In genomic region chr7:128353189-128353588, GRCh38 we compare ENCODE assay signal across 27 cellular contexts. TPM values are rescaled to one million over a fixed set of nuclear protein-coding genes. Genes with fewer than 3 reads are reported as not detected.
DNase-seq lines count a peak whose midpoint lies in the region; ATAC-seq, FAIRE-seq and TF ChIP-seq lines count a peak whose summit lies in the region.
"Had no signal": no experiment of that assay in that cellular context is flagged by ENCODE, and none has a peak within 500 bp of the region (broad histone marks: within the 10 kb centered on the region; RNA-seq: fewer than 3 reads in every experiment).

No MANE protein-coding gene starts in this region.

- no peaks in the 10 kb centered on the region for H3K9me3 ChIP-seq in osteoblast (ENCODE audit: low read depth, low read length)
- H3K9me3 ChIP-seq: transverse colon had no signal

- no peaks in the 10 kb centered on the region for H4K20me1 ChIP-seq in osteoblast (ENCODE audit: insufficient read depth, low read length)
- H4K20me1 ChIP-seq: BLaER1 had no signal

- H3K4me1 Mint-ChIP-seq in activated T-cell treated with anti-CD3 and anti-CD28 coated beads, Interleukin-2, amount 50 U/mL, for 72 hours (ENCODE audit: low read depth), result no peaks in the 10 kb centered on the region
- H3K4me1 Mint-ChIP-seq in activated T-cell treated with anti-CD3 and anti-CD28 coated beads, Interleukin-2, amount 50 U/mL, for 24 hours (ENCODE audit: low read depth), result peaks cover 6% of the 10 kb centered on the region
- peaks cover 25% of the 10 kb centered on the region for H3K4me1 Mint-ChIP-seq in endothelial cell (ENCODE audit: unreplicated experiment)

- H3K27me3 ChIP-seq in osteoblast (ENCODE audit: insufficient read depth, low read length), result peaks cover 61% of the 10 kb centered on the region

- no peak overlapping the region for H3K4me3 ChIP-seq in osteoblast (ENCODE audit: insufficient read depth, low read length)
- H3K4me3 ChIP-seq: BLaER1, transverse colon had no signal

- no peak for DNase-seq in activated T-cell treated with anti-CD3 and anti-CD28 coated beads, Interleukin-2, amount 50 U/mL, for 72 hours
- DNase-seq in activated T-cell treated with anti-CD3 and anti-CD28 coated beads, Interleukin-2, amount 50 U/mL, for 24 hours, result no peak
- peak; percentile 2 for DNase-seq in OCI-M1 (lab: John Stamatoyannopoulos, UW)
- DNase-seq in endothelial cell (ENCODE audit: low spot score), result no peak
- peak; percentile 73 for DNase-seq in osteoblast (ENCODE audit: insufficient read length, low spot score, missing footprints)
- no peak for DNase-seq in occipital lobe (lab: John Stamatoyannopoulos, UW)
- DNase-seq in D721Med (ENCODE audit: insufficient read length, low spot score), result no peak
- DNase-seq in AG08395 (ENCODE audit: low spot score), result no peak
- DNase-seq: activated CD4-positive, alpha-beta memory T cell treated with anti-CD3 and anti-CD28 coated beads, Interleukin-2, amount 10 ng/mL, durations not matched to agents 7 days and 5 days; activated gamma-delta T cell; brain microvascular endothelial cell; Calu3; DND-41; left ventricle myocardium superior; NCI-H1417 treated with DMSO at 0.1 percent for 48 hours; NCI-H2107; right cardiac atrium; stimulated activated CD4-positive, alpha-beta T cell treated with anti-CD3 and anti-CD28 coated beads, Interleukin-2, amount 100 ng/mL, for 24 hours; transverse colon had no signal

- no peaks in the 10 kb centered on the region for H3K9me3 Mint-ChIP-seq in activated T-cell treated with anti-CD3 and anti-CD28 coated beads, Interleukin-2, amount 50 U/mL, for 72 hours
- H3K9me3 Mint-ChIP-seq in activated T-cell treated with anti-CD3 and anti-CD28 coated beads, Interleukin-2, amount 50 U/mL, for 24 hours, result no peaks in the 10 kb centered on the region
- H3K9me3 Mint-ChIP-seq in endothelial cell (ENCODE audit: unreplicated experiment), result no peaks in the 10 kb centered on the region
- H3K9me3 Mint-ChIP-seq: activated CD4-positive, alpha-beta memory T cell treated with anti-CD3 and anti-CD28 coated beads, Interleukin-2, amount 10 ng/mL, durations not matched to agents 7 days and 5 days; mesothelial cell of epicardium; nephron had no signal

- H3K27me3 Mint-ChIP-seq in activated T-cell treated with anti-CD3 and anti-CD28 coated beads, Interleukin-2, amount 50 U/mL, for 72 hours (ENCODE audit: low read depth), result peaks cover 50% of the 10 kb centered on the region
- H3K27me3 Mint-ChIP-seq in activated T-cell treated with anti-CD3 and anti-CD28 coated beads, Interleukin-2, amount 50 U/mL, for 24 hours, result peaks cover 23% of the 10 kb centered on the region
- peaks cover 34% of the 10 kb centered on the region for H3K27me3 Mint-ChIP-seq in endothelial cell (ENCODE audit: unreplicated experiment)

- no peaks in the 10 kb centered on the region for H3K79me2 ChIP-seq in osteoblast (ENCODE audit: insufficient read depth, low read length)
- H3K79me2 ChIP-seq: parathyroid adenoma had no signal

- ATAC-seq in activated T-cell treated with anti-CD3 and anti-CD28 coated beads, Interleukin-2, amount 50 U/mL, for 72 hours (replicated peaks in 1 of 2), result no peak
- ATAC-seq: activated CD4-positive, CD25-positive, alpha-beta regulatory T cell treated with anti-CD3 and anti-CD28 coated beads, Interleukin-2, amount 50 U/mL, for 24 hours; left ventricle myocardium superior; right cardiac atrium had no signal

- H3K4me3 Mint-ChIP-seq in activated T-cell treated with anti-CD3 and anti-CD28 coated beads, Interleukin-2, amount 50 U/mL, for 72 hours, result peak overlapping the region; percentile 26 to 29
- no peak overlapping the region for H3K4me3 Mint-ChIP-seq in activated T-cell treated with anti-CD3 and anti-CD28 coated beads, Interleukin-2, amount 50 U/mL, for 24 hours
- peak overlapping the region; percentile 75 for H3K4me3 Mint-ChIP-seq in endothelial cell (ENCODE audit: unreplicated experiment)
- H3K4me3 Mint-ChIP-seq: activated CD4-positive, alpha-beta memory T cell treated with anti-CD3 and anti-CD28 coated beads, Interleukin-2, amount 10 ng/mL, durations not matched to agents 7 days and 5 days; mesothelial cell of epicardium; nephron had no signal

- H3K27ac ChIP-seq in osteoblast (ENCODE audit: low read depth, low read length), result no peak overlapping the region
- H3K27ac ChIP-seq: BLaER1, brain microvascular endothelial cell, epithelial cell of prostate, parathyroid adenoma, transverse colon had no signal

- H3K4me1 ChIP-seq in osteoblast (ENCODE audit: insufficient read depth, low read length), result no peaks in the 10 kb centered on the region
- H3K4me1 ChIP-seq: parathyroid adenoma had no signal

- no peak for FAIRE-seq in D721Med (lab: Jason Lieb, UNC)
- FAIRE-seq: islet of Langerhans had no signal

- no peak overlapping the region for H3K4me2 ChIP-seq in osteoblast (ENCODE audit: insufficient read depth, low read length)
- H3K4me2 ChIP-seq: BLaER1 had no signal

- no peak overlapping the region for H3K27ac Mint-ChIP-seq in activated T-cell treated with anti-CD3 and anti-CD28 coated beads, Interleukin-2, amount 50 U/mL, for 72 hours
- no peak overlapping the region for H3K27ac Mint-ChIP-seq in activated T-cell treated with anti-CD3 and anti-CD28 coated beads, Interleukin-2, amount 50 U/mL, for 24 hours
- H3K27ac Mint-ChIP-seq in endothelial cell (ENCODE audit: unreplicated experiment), result peak overlapping the region; percentile 43
- H3K27ac Mint-ChIP-seq: activated CD4-positive, alpha-beta memory T cell treated with anti-CD3 and anti-CD28 coated beads, Interleukin-2, amount 10 ng/mL, durations not matched to agents 7 days and 5 days; mesothelial cell of epicardium; nephron had no signal

- peaks cover 0 to 3% of the 10 kb centered on the region in 2 donors for H3K36me3 Mint-ChIP-seq in activated T-cell treated with anti-CD3 and anti-CD28 coated beads, Interleukin-2, amount 50 U/mL, for 72 hours (ENCODE audit: insufficient read depth in 2 of 2)
- no peaks in the 10 kb centered on the region for H3K36me3 Mint-ChIP-seq in activated T-cell treated with anti-CD3 and anti-CD28 coated beads, Interleukin-2, amount 50 U/mL, for 24 hours (ENCODE audit: low read depth)
- peaks cover 14% of the 10 kb centered on the region for H3K36me3 Mint-ChIP-seq in endothelial cell (ENCODE audit: low read depth, unreplicated experiment)
- H3K36me3 Mint-ChIP-seq: mesothelial cell of epicardium had no signal

- H3K36me3 ChIP-seq in osteoblast (ENCODE audit: insufficient read depth, low read length), result no peaks in the 10 kb centered on the region
- H3K36me3 ChIP-seq: BLaER1, brain microvascular endothelial cell, transverse colon had no signal

- TF ChIP-seq CTCF in endothelial cell (IDR thresholded peaks at IDR 0.05; ENCODE audit: unreplicated experiment) (no peak), osteoblast (IDR thresholded peaks at IDR 0.05; ENCODE audit: extremely low read depth, low read depth, low read length) (no peak), D721Med (IDR thresholded peaks at IDR 0.05; ENCODE audit: insufficient read depth, missing control alignments) (no peak)

- no peak overlapping the region for H2AFZ ChIP-seq in osteoblast (ENCODE audit: low read length)
- H2AFZ ChIP-seq: parathyroid adenoma had no signal

RNA-seq across cellular contexts. Expression of gene PRRT4, which starts 8.3 kb away (rescaled TPM):
- total RNA-seq in activated T-cell treated with anti-CD3 and anti-CD28 coated beads, Interleukin-2, amount 50 U/mL, for 72 hours, result under 1 TPM; 0.14 to 0.70 TPM
- total RNA-seq in endothelial cell (ENCODE audit: unreplicated experiment), result 10.8 TPM
- total RNA-seq in osteoblast, result not detected in 2 replicates
- total RNA-seq in occipital lobe, result 2.7 TPM
- total RNA-seq: activated CD4-positive, alpha-beta memory T cell treated with anti-CD3 and anti-CD28 coated beads, Interleukin-2, amount 10 ng/mL, durations not matched to agents 7 days and 5 days; Calu3; OCI-LY7 had no signal

RNA-seq across cellular contexts. Expression of gene RBM28, which starts 9.5 kb away (rescaled TPM):
- total RNA-seq in activated T-cell treated with anti-CD3 and anti-CD28 coated beads, Interleukin-2, amount 50 U/mL, for 72 hours, result 10 to 100 TPM; 38.9 to 52.3 TPM
- total RNA-seq in endothelial cell (ENCODE audit: unreplicated experiment), result 42.8 TPM
- 12.1 and 16.6 TPM in 2 replicates for total RNA-seq in osteoblast
- 12.5 TPM for total RNA-seq in occipital lobe

RNA-seq across cellular contexts. Expression of gene IMPDH1, which starts 56.6 kb away (rescaled TPM):
- 10 to 100 TPM; 39.5 to 41.3 TPM for total RNA-seq in activated T-cell treated with anti-CD3 and anti-CD28 coated beads, Interleukin-2, amount 50 U/mL, for 72 hours
- total RNA-seq in endothelial cell (ENCODE audit: unreplicated experiment) (7.5 TPM), osteoblast (31.5 and 35.8 TPM in 2 replicates), occipital lobe (27.0 TPM)

Comparison
In these comparisons a context has a peak if more than half of its experiments do, and no peak if none do; other contexts are left out.
1. DNase-seq: peak in OCI-M1 (single experiment) and osteoblast (single experiment); none in activated T-cell treated with anti-CD3 and anti-CD28 coated beads, Interleukin-2, amount 50 U/mL, for 72 hours (0 of 2), activated T-cell treated with anti-CD3 and anti-CD28 coated beads, Interleukin-2, amount 50 U/mL, for 24 hours (single experiment), endothelial cell (single experiment), occipital lobe (single experiment), D721Med (single experiment) and AG08395 (single experiment).